31 cellular contexts compared by ENCODE assay signal in the genomic region with DNA sequence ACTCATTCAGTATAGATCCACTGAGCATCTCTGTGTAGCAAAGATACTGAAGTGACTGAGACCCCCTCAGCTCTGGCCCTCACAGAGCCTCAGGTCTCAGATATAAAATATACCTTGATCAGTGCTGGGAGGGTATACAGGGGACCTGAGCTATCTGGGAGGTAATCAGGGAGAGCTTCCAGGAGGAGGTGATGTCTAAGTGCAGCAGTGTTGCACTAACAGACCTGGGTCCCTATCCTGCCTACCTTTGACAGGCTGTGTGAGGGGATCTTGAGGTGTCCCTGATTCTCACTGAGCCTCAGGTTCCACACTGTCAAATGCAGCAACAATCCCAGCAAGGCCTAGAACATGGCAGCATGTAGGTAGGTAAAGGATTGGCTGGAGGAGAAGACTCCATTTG.
"Had no signal": no experiment of that assay in that cellular context is flagged by ENCODE, and none has a peak within 500 bp of the region (broad histone marks: within the 10 kb centered on the region; RNA-seq: fewer than 3 reads in every experiment).

No MANE protein-coding gene starts in this region.

- DNase-seq: hypothalamus; immature natural killer cell; islet precursor cell; left ventricle myocardium inferior; mesendoderm; naive B cell; natural killer cell; occipital lobe; pancreas; posterior cingulate gyrus; right cardiac atrium; sigmoid colon; small intestine; spleen; stimulated activated CD4-positive, alpha-beta T cell treated with anti-CD3 and anti-CD28 coated beads, Interleukin-2, amount 100 ng/mL, for 48 hours; stimulated activated CD4-positive, alpha-beta T cell treated with anti-CD3 and anti-CD28 coated beads, Interleukin-4, amount 100 ng/mL, for 4 hours; stimulated activated CD8-positive, alpha-beta memory T cell treated with anti-CD3 and anti-CD28 coated beads, Interleukin-4, amount 100 ng/mL, for 48 hours; stimulated activated naive CD8-positive, alpha-beta T cell treated with anti-CD3 and anti-CD28 coated beads, Interleukin-15, Interleukin-2, amounts not matched to agents 100 U/mL and 50 U/mL, for 24 hours; stomach; testis; thyroid gland; transverse colon; upper lobe of left lung had no signal

- H3K27me3 ChIP-seq: heart left ventricle, neutrophil, pancreas, sigmoid colon, spleen, stomach, testis, thyroid gland, transverse colon, upper lobe of left lung, vagina had no signal

- H3K4me3 Mint-ChIP-seq: immature natural killer cell; mesothelial cell of epicardium; natural killer cell; stimulated activated memory B cell treated with anti-CD40 and anti-IgM and Interleukin-4, amounts not matched to agents 10 μg/mL and 1 μg/mL and 100 μg/mL, for 72 hours had no signal

- H3K9me3 ChIP-seq: heart left ventricle, left ventricle myocardium inferior, neutrophil, pancreas, prostate gland, sigmoid colon, spleen, stomach, testis, thyroid gland, transverse colon, upper lobe of left lung, vagina had no signal

- H3K27ac ChIP-seq: heart left ventricle, left ventricle myocardium inferior, pancreas, prostate gland, sigmoid colon, spleen, stomach, testis, thyroid gland, transverse colon, upper lobe of left lung, vagina had no signal

- FAIRE-seq: pancreas, small intestine had no signal

- ATAC-seq: heart left ventricle; natural killer cell; pancreas; right cardiac atrium; stimulated activated memory B cell treated with anti-CD40 and anti-IgM and Interleukin-4, amounts not matched to agents 10 μg/mL and 1 μg/mL and 100 μg/mL, for 72 hours; stimulated activated naive CD8-positive, alpha-beta T cell treated with anti-CD3 and anti-CD28 coated beads, Interleukin-15, Interleukin-2, amounts not matched to agents 100 U/mL and 50 U/mL, for 24 hours had no signal

- H3K27ac Mint-ChIP-seq: mesothelial cell of epicardium; natural killer cell; stimulated activated memory B cell treated with anti-CD40 and anti-IgM and Interleukin-4, amounts not matched to agents 10 μg/mL and 1 μg/mL and 100 μg/mL, for 72 hours had no signal

- H3K9me3 Mint-ChIP-seq: immature natural killer cell; mesothelial cell of epicardium; natural killer cell; neural crest cell; stimulated activated memory B cell treated with anti-CD40 and anti-IgM and Interleukin-4, amounts not matched to agents 10 μg/mL and 1 μg/mL and 100 μg/mL, for 72 hours had no signal

- H3K4me3 ChIP-seq: heart left ventricle, left ventricle myocardium inferior, lung, pancreas, prostate gland, sigmoid colon, spleen, stomach, testis, thyroid gland, transverse colon, upper lobe of left lung, vagina had no signal

- H3K36me3 Mint-ChIP-seq: mesothelial cell of epicardium; naive B cell; natural killer cell; stimulated activated memory B cell treated with anti-CD40 and anti-IgM and Interleukin-4, amounts not matched to agents 10 μg/mL and 1 μg/mL and 100 μg/mL, for 72 hours had no signal

- H3K27me3 Mint-ChIP-seq: naive B cell; stimulated activated memory B cell treated with anti-CD40 and anti-IgM and Interleukin-4, amounts not matched to agents 10 μg/mL and 1 μg/mL and 100 μg/mL, for 72 hours had no signal

- H3K36me3 ChIP-seq: heart left ventricle, left ventricle myocardium inferior, neutrophil, pancreas, prostate gland, sigmoid colon, spleen, stomach, thyroid gland, transverse colon, upper lobe of left lung, vagina had no signal
